9 cellular contexts compared by ENCODE assay signal in genomic region chr10:79229830-79230562, GRCh38.
A peak's percentile ranks its signal among the peaks of the same experiment; 100 is the strongest.
DNase-seq lines count a peak whose midpoint lies in the region; ATAC-seq and TF ChIP-seq lines count a peak whose summit lies in the region.
"Had no signal": no experiment of that assay in that cellular context is flagged by ENCODE, and none has a peak within 500 bp of the region (broad histone marks: within the 10 kb centered on the region; RNA-seq: fewer than 3 reads in every experiment).

No MANE protein-coding gene starts in this region.

- no peaks in the 10 kb centered on the region for H3K9me3 ChIP-seq in neuronal stem cell (replicated peaks in 1 of 2; ENCODE audit: control insufficient read depth in 2 of 2, insufficient read depth in 1 of 2, low read depth in 1 of 2, low read length in 2 of 2)
- no peaks in the 10 kb centered on the region for H3K9me3 ChIP-seq in Peyer's patch
- no peaks in the 10 kb centered on the region for H3K9me3 ChIP-seq in adrenal gland (replicated peaks in 1 of 3)
- H3K9me3 ChIP-seq in colonic mucosa: no peaks in the 10 kb centered on the region

- no CpG with 5 or more reads among the region's 19 CpGs for WGBS in neuronal stem cell (ENCODE audit: extremely low coverage in 2 of 2, insufficient read length in 2 of 2, insufficient replicate concordance in 1 of 2), 2 donors
- WGBS in adrenal gland, 4 donors: 68 to 78% (median 74%) methylated on average over 19 of the region's 19 CpGs

- H3K4me1 ChIP-seq in GM23338 (ENCODE audit: insufficient read depth) (peaks cover 13% of the 10 kb centered on the region), neuronal stem cell (ENCODE audit: control insufficient read depth in 2 of 2, insufficient read depth in 1 of 2, low read depth in 1 of 2, low read length in 2 of 2) (peaks cover 16 to 25% of the 10 kb centered on the region in 2 donors), Peyer's patch (no peaks in the 10 kb centered on the region), adrenal gland (replicated peaks in 1 of 2) (peaks cover 0 to 4% of the 10 kb centered on the region in 2 donors), colonic mucosa (no peaks in the 10 kb centered on the region)

- no peaks in the 10 kb centered on the region for H3K9me2 ChIP-seq in GM23338 (ENCODE audit: insufficient read depth)

- H3K4ac ChIP-seq in neuronal stem cell (ENCODE audit: low read length): no peak overlapping the region

- TF ChIP-seq CTCF in GM23338 (conservative IDR thresholded peaks at IDR 0.05; ENCODE audit: low read depth in 2 of 2): no peak
- TF ChIP-seq CTCF in Peyer's patch (IDR thresholded peaks at IDR 0.05): no peak
- no peak for TF ChIP-seq CTCF in adrenal gland (IDR thresholded peaks at IDR 0.05)
- TF ChIP-seq CTCF in colonic mucosa (IDR thresholded peaks at IDR 0.05): no peak

- no peaks in the 10 kb centered on the region for H3K79me2 ChIP-seq in GM23338 (replicated peaks; ENCODE audit: insufficient read depth)

- H3K27me3 ChIP-seq in GM23338 (ENCODE audit: insufficient read depth): peaks cover 27% of the 10 kb centered on the region
- no peaks in the 10 kb centered on the region for H3K27me3 ChIP-seq in neuronal stem cell (ENCODE audit: control insufficient read depth in 3 of 3, insufficient read depth in 3 of 3, low read depth in 1 of 3, low read length in 3 of 3)
- no peaks in the 10 kb centered on the region for H3K27me3 ChIP-seq in Peyer's patch
- no peaks in the 10 kb centered on the region for H3K27me3 ChIP-seq in adrenal gland
- no peaks in the 10 kb centered on the region for H3K27me3 ChIP-seq in colonic mucosa

- DNase-seq in GM23338 (ENCODE audit: low spot score): peak; percentile 87
- DNase-seq in NCI-H524 treated with DMSO at 0.1 percent for 48 hours (lab: John Stamatoyannopoulos, UW): peak; percentile 46
- peak; percentile 25 for DNase-seq in germinal center (ENCODE audit: low spot score)
- peak; percentile 55 for DNase-seq in neuronal stem cell (ENCODE audit: low spot score)
- DNase-seq in Peyer's patch: no peak
- DNase-seq in activated CD8-positive, alpha-beta memory T cell treated with anti-CD3 and anti-CD28 coated beads for 24 hours: no peak
- DNase-seq in adrenal gland: no peak
- DNase-seq in colonic mucosa: no peak
- DNase-seq: amniotic stem cell had no signal

- H2BK12ac ChIP-seq in neuronal stem cell (ENCODE audit: low read length): no peak overlapping the region

- no peak overlapping the region for H3K18ac ChIP-seq in neuronal stem cell (ENCODE audit: low read length)

- no peaks in the 10 kb centered on the region for H3F3A ChIP-seq in GM23338 (replicated peaks; ENCODE audit: low read depth)

- no peak overlapping the region for H4K91ac ChIP-seq in neuronal stem cell (ENCODE audit: low read depth, low read length, poor library complexity)

- no peak overlapping the region for H3K23ac ChIP-seq in neuronal stem cell (ENCODE audit: low read depth, low read length, poor library complexity)

- H3K4me2 ChIP-seq in GM23338 (peak overlapping the region; percentile 28), neuronal stem cell (ENCODE audit: insufficient read depth, low read length, poor library complexity, severe bottlenecking) (peak overlapping the region; percentile 40)

- H2BK5ac ChIP-seq in neuronal stem cell (ENCODE audit: low read length): no peak overlapping the region

- H4K20me1 ChIP-seq in GM23338 (replicated peaks; ENCODE audit: insufficient read depth): peaks cover 7% of the 10 kb centered on the region

- no peak overlapping the region for H4K8ac ChIP-seq in neuronal stem cell (ENCODE audit: low read depth, low read length)

- peak; percentile 90 for ATAC-seq in GM23338

- H3K9me3 Mint-ChIP-seq in GM23338: no peaks in the 10 kb centered on the region

- no peak overlapping the region for H2AK5ac ChIP-seq in neuronal stem cell (ENCODE audit: low read depth, low read length)

- H3K9ac ChIP-seq in neuronal stem cell (ENCODE audit: low read depth, low read length, poor library complexity) (no peak overlapping the region), colonic mucosa (ENCODE audit: low read depth in 2 of 2, low read length in 2 of 2) (no peak overlapping the region)

- intact Hi-C loops in adrenal gland (cut with DNase I) (no loop called here), colonic mucosa (cut with DNase I) (no loop called here)

- peak overlapping the region; percentile 31 for H3K4me3 Mint-ChIP-seq in GM23338

- TF ChIP-seq POLR2A in Peyer's patch (IDR thresholded peaks at IDR 0.05) (no peak), adrenal gland (IDR thresholded peaks at IDR 0.05) (no peak)

- peak overlapping the region; percentile 18; the same call in 1 of the 2 replicates for H3K4me3 ChIP-seq in GM23338
- H3K4me3 ChIP-seq in neuronal stem cell (ENCODE audit: low read length in 2 of 2): peak overlapping the region in 1 of 2 donors; percentile 20
- no peak overlapping the region for H3K4me3 ChIP-seq in Peyer's patch
- no peak overlapping the region for H3K4me3 ChIP-seq in adrenal gland
- H3K4me3 ChIP-seq in colonic mucosa: no peak overlapping the region

- no peaks in the 10 kb centered on the region for H3K79me1 ChIP-seq in neuronal stem cell (ENCODE audit: low read depth, low read length)

- H2BK120ac ChIP-seq in neuronal stem cell (ENCODE audit: low read depth, low read length): no peak overlapping the region

- H2BK15ac ChIP-seq in neuronal stem cell (ENCODE audit: low read length): no peak overlapping the region

- H3K36me3 Mint-ChIP-seq in GM23338 (ENCODE audit: low read depth): peaks cover 3% of the 10 kb centered on the region; the same call in 1 of the 3 replicates

- H3K27ac ChIP-seq in GM23338 (ENCODE audit: low read depth): no peak overlapping the region
- peak overlapping the region; percentile 66 for H3K27ac ChIP-seq in neuronal stem cell (replicated peaks; ENCODE audit: low read length)
- H3K27ac ChIP-seq in Peyer's patch: no peak overlapping the region
- peak overlapping the region in 2 of 5 donors; percentile 15 to 28 for H3K27ac ChIP-seq in adrenal gland
- no peak overlapping the region for H3K27ac ChIP-seq in colonic mucosa

- peaks cover 24% of the 10 kb centered on the region for H3K27me3 Mint-ChIP-seq in GM23338 (ENCODE audit: insufficient read depth, low read depth, poor library complexity)

- H3K14ac ChIP-seq in neuronal stem cell (ENCODE audit: low read length): no peak overlapping the region

- H3K4me1 Mint-ChIP-seq in GM23338: peaks cover 28% of the 10 kb centered on the region

- H3K27ac Mint-ChIP-seq in GM23338: peak overlapping the region; percentile 84; the same call in 1 of the 2 replicates

- H3K36me3 ChIP-seq in GM23338 (ENCODE audit: insufficient read depth) (no peaks in the 10 kb centered on the region), neuronal stem cell (replicated peaks in 1 of 2; ENCODE audit: control insufficient read depth in 2 of 2, insufficient read depth in 2 of 2, low read length in 2 of 2) (peaks cover 6 to 75% of the 10 kb centered on the region in 2 donors), Peyer's patch (peaks cover 0 to 59% (median 0%) of the 10 kb centered on the region in 3 donors), adrenal gland (replicated peaks in 1 of 2) (peaks cover 0 to 16% of the 10 kb centered on the region in 2 donors), colonic mucosa (no peaks in the 10 kb centered on the region)

- H2AFZ ChIP-seq in GM23338 (no peak overlapping the region), neuronal stem cell (ENCODE audit: low read length) (peak overlapping the region; percentile 66)

TF ChIP-seq in GM23338, 12 proteins besides CTCF, POLR2A, EP300 and RAD21:
- TF ChIP-seq ZNF114 (CRISPR knock-in tag; IDR thresholded peaks at IDR 0.05) (no peak), STAT1 (IDR thresholded peaks at IDR 0.05; ENCODE audit: unreplicated experiment) (no peak), EZH2phosphoT487 (IDR thresholded peaks at IDR 0.05; ENCODE audit: unreplicated experiment) (no peak), CREB1 (CRISPR knock-in tag; IDR thresholded peaks at IDR 0.05; ENCODE audit: low read depth) (peak; percentile 73)
TF ChIP-seq in GM23338: peak in this region for 1.

Comparison
In these comparisons a context has a peak if more than half of its experiments do, and no peak if none do; other contexts are left out.
1. DNase-seq: peak in GM23338 (single experiment), NCI-H524 treated with DMSO at 0.1 percent for 48 hours (single experiment), germinal center (single experiment) and neuronal stem cell (single experiment); none in Peyer's patch (0 of 3), activated CD8-positive, alpha-beta memory T cell treated with anti-CD3 and anti-CD28 coated beads for 24 hours (single experiment), adrenal gland (0 of 7) and colonic mucosa (single experiment).